1 cellular context compared by ENCODE assay signal in genomic region chr9:97013151-97014132, GRCh38.
TF ChIP-seq lines count a peak whose summit lies in the region.

No MANE protein-coding gene starts in this region.

TF ChIP-seq in HepG2, 621 proteins besides CTCF, POLR2A, EP300 and RAD21 (continued from another document and continues in another):
- TF ChIP-seq, protein P1, sequence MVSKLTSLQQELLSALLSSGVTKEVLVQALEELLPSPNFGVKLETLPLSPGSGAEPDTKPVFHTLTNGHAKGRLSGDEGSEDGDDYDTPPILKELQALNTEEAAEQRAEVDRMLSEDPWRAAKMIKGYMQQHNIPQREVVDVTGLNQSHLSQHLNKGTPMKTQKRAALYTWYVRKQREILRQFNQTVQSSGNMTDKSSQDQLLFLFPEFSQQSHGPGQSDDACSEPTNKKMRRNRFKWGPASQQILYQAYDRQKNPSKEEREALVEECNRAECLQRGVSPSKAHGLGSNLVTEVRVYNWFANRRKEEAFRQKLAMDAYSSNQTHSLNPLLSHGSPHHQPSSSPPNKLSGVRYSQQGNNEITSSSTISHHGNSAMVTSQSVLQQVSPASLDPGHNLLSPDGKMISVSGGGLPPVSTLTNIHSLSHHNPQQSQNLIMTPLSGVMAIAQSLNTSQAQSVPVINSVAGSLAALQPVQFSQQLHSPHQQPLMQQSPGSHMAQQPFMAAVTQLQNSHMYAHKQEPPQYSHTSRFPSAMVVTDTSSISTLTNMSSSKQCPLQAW (CRISPR knock-in tag; IDR thresholded peaks at IDR 0.05), result peak; percentile 52; the same call in 1 of the 2 replicates
- TF ChIP-seq, protein P2, sequence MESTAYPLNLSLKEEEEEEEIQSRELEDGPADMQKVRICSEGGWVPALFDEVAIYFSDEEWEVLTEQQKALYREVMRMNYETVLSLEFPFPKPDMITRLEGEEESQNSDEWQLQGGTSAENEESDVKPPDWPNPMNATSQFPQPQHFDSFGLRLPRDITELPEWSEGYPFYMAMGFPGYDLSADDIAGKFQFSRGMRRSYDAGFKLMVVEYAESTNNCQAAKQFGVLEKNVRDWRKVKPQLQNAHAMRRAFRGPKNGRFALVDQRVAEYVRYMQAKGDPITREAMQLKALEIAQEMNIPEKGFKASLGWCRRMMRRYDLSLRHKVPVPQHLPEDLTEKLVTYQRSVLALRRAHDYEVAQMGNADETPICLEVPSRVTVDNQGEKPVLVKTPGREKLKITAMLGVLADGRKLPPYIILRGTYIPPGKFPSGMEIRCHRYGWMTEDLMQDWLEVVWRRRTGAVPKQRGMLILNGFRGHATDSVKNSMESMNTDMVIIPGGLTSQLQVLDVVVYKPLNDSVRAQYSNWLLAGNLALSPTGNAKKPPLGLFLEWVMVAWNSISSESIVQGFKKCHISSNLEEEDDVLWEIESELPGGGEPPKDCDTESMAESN (CRISPR knock-in tag; conservative IDR thresholded peaks at IDR 0.05), result peak; percentile 47; the same call in 1 of the 2 replicates
- peak; percentile 60; the same call in 1 of the 2 replicates for TF ChIP-seq ZNF574 (CRISPR knock-in tag; IDR thresholded peaks at IDR 0.05)
- TF ChIP-seq, protein P3, sequence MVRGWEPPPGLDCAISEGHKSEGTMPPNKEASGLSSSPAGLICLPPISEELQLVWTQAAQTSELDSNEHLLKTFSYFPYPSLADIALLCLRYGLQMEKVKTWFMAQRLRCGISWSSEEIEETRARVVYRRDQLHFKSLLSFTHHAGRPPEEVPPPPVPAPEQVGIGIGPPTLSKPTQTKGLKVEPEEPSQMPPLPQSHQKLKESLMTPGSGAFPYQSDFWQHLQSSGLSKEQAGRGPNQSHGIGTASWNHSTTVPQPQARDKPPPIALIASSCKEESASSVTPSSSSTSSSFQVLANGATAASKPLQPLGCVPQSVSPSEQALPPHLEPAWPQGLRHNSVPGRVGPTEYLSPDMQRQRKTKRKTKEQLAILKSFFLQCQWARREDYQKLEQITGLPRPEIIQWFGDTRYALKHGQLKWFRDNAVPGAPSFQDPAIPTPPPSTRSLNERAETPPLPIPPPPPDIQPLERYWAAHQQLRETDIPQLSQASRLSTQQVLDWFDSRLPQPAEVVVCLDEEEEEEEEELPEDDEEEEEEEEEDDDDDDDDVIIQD (CRISPR knock-in tag; IDR thresholded peaks at IDR 0.05; ENCODE audit: low read depth), result peak; percentile 71; the same call in 1 of the 2 replicates
- TF ChIP-seq SAP130 (CRISPR knock-in tag; IDR thresholded peaks at IDR 0.05; ENCODE audit: low read depth), result peak; percentile 79
- TF ChIP-seq ZNF614 (CRISPR knock-in tag; IDR thresholded peaks at IDR 0.05; ENCODE audit: borderline replicate concordance), result peak; percentile 22; the same call in 1 of the 2 replicates
- TF ChIP-seq UBTF (CRISPR knock-in tag; IDR thresholded peaks at IDR 0.05), result peak; percentile 36; the same call in 1 of the 2 replicates
- peak; percentile 76; the same call in 1 of the 2 replicates for TF ChIP-seq SIN3A (IDR thresholded peaks at IDR 0.05; ENCODE audit: borderline replicate concordance, low read depth, low read length)
- TF ChIP-seq ZBTB7B (CRISPR knock-in tag; IDR thresholded peaks at IDR 0.05), result peak; percentile 42; the same call in 1 of the 2 replicates
- TF ChIP-seq HNRNPLL (IDR thresholded peaks at IDR 0.05; ENCODE audit: low read depth, low read length, poor library complexity, severe bottlenecking), result peak; percentile 33
- TF ChIP-seq KMT2A (CRISPR knock-in tag; IDR thresholded peaks at IDR 0.05), result 0 out of 2 replicates have a peak, but pooled peaks have one; percentile 39
- peak; percentile 59 for TF ChIP-seq SALL1 (CRISPR knock-in tag; IDR thresholded peaks at IDR 0.05)
- peak; percentile 50; the same call in 1 of the 2 replicates for TF ChIP-seq MIXL1 (CRISPR knock-in tag; IDR thresholded peaks at IDR 0.05)
- TF ChIP-seq ZGPAT (CRISPR knock-in tag; IDR thresholded peaks at IDR 0.05), result 0 out of 2 replicates have a peak, but pooled peaks have one; percentile 38
- 0 out of 2 replicates have a peak, but pooled peaks have one; percentile 39 for TF ChIP-seq ZNF501 (CRISPR knock-in tag; IDR thresholded peaks at IDR 0.05)
- 0 out of 2 replicates have a peak, but pooled peaks have one; percentile 24 for TF ChIP-seq MTA1 (CRISPR knock-in tag; IDR thresholded peaks at IDR 0.05; ENCODE audit: borderline replicate concordance)
- 0 out of 2 replicates have a peak, but pooled peaks have one; percentile 32 for TF ChIP-seq ATF2 (CRISPR knock-in tag; IDR thresholded peaks at IDR 0.05)
- TF ChIP-seq PHF20 (CRISPR knock-in tag; IDR thresholded peaks at IDR 0.05), result peak; percentile 88
- peak; percentile 75 for TF ChIP-seq ZFX (CRISPR knock-in tag; IDR thresholded peaks at IDR 0.05; ENCODE audit: low read depth)
- TF ChIP-seq ASH2L (IDR thresholded peaks at IDR 0.05; ENCODE audit: insufficient read length, low read depth, low read length), result peak; percentile 27
- peak; percentile 61 for TF ChIP-seq TFDP2 (CRISPR knock-in tag; IDR thresholded peaks at IDR 0.05)
- peak; percentile 38; the same call in 1 of the 2 replicates for TF ChIP-seq EHMT2 (IDR thresholded peaks at IDR 0.05; ENCODE audit: borderline replicate concordance, low read depth, low read length)
- peak; percentile 89 for TF ChIP-seq THAP11 (CRISPR knock-in tag; IDR thresholded peaks at IDR 0.05)
- peak; percentile 70 for TF ChIP-seq ZNF687 (CRISPR knock-in tag; IDR thresholded peaks at IDR 0.05)
- TF ChIP-seq, protein P4, sequence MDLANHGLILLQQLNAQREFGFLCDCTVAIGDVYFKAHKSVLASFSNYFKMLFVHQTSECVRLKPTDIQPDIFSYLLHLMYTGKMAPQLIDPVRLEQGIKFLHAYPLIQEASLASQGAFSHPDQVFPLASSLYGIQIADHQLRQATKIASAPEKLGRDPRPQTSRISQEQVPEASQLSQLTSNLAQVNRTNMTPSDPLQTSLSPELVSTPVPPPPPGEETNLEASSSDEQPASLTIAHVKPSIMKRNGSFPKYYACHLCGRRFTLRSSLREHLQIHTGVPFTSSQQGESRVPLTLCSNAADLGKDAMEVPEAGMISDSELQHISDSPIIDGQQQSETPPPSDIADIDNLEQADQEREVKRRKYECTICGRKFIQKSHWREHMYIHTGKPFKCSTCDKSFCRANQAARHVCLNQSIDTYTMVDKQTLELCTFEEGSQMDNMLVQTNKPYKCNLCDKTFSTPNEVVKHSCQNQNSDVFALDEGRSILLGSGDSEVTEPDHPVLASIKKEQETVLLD (CRISPR knock-in tag; IDR thresholded peaks at IDR 0.05; ENCODE audit: low read depth), result 0 out of 2 replicates have a peak, but pooled peaks have one; percentile 28
- TF ChIP-seq KLF16 (CRISPR knock-in tag; IDR thresholded peaks at IDR 0.05), result peak in 1 of 2 experiments; percentile 51; a peak in 1 of 4 replicates
- peak; percentile 89 for TF ChIP-seq ZBTB21 (CRISPR knock-in tag; IDR thresholded peaks at IDR 0.05)
